21 cellular contexts compared by ENCODE assay signal in the genomic region with DNA sequence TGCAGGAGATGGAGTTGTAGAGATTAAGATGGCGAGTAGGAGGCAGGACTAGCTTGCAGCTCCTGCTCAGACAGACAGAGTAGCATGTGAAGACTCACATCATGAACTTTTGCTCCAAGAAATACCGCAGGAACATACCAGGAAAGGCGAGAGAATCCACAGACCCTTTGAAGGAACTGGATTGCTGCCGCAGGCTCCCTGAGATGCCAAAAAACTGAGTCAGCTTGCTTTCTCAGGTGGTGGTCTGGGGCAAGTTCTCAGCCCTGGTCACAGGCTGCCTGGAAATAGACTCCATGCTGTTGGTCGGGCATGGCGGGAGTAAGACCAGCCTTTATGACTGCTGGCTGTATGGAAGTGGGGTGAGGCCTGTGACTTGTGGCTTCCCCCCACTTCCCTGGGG.
DNase-seq lines count a peak whose midpoint lies in the region; TF ChIP-seq lines count a peak whose summit lies in the region.
"Had no signal": no experiment of that assay in that cellular context is flagged by ENCODE, and none has a peak within 500 bp of the region (broad histone marks: within the 10 kb centered on the region; RNA-seq: fewer than 3 reads in every experiment).

No MANE protein-coding gene starts in this region.

- H3K36me3 ChIP-seq in BLaER1 = no peaks in the 10 kb centered on the region
- H3K36me3 ChIP-seq in BE2C = no peaks in the 10 kb centered on the region
- H3K36me3 ChIP-seq: ascending aorta, stomach, transverse colon had no signal

- intact Hi-C loops in activated T-helper 2 cell treated with anti-CD3 and anti-CD28 coated beads, Interferon-gamma antibody, Interleukin-2, Interleukin-4, amounts not matched to agents 10 μg/mL and 5 μg/mL and 100 μg/mL, durations not matched to agents 14 hours and 24 hours and 36 hours (cut with micrococcal nuclease) = no loop called here

- H3K4me2 ChIP-seq in BLaER1 = peak overlapping the region; percentile 41

- H3K27ac Mint-ChIP-seq in activated T-helper 2 cell treated with anti-CD3 and anti-CD28 coated beads, Interferon-gamma antibody, Interleukin-2, Interleukin-4, amounts not matched to agents 10 μg/mL and 5 μg/mL and 100 μg/mL, durations not matched to agents 14 hours and 24 hours and 36 hours = no peak overlapping the region
- H3K27ac Mint-ChIP-seq: activated T-cell treated with anti-CD3 and anti-CD28 coated beads, Interleukin-2, amount 50 U/mL, for 72 hours; naive thymus-derived CD4-positive, alpha-beta T cell; T-cell had no signal

- H3K9me3 ChIP-seq in BLaER1 (no peaks in the 10 kb centered on the region), BE2C (no peaks in the 10 kb centered on the region)
- H3K9me3 ChIP-seq: transverse colon had no signal

- no peaks in the 10 kb centered on the region for H4K20me1 ChIP-seq in BLaER1

- no peak overlapping the region for H3K27ac ChIP-seq in BLaER1
- H3K27ac ChIP-seq: ascending aorta, stomach, transverse colon had no signal

- DNase-seq in LHCN-M2 (ENCODE audit: low read depth) = peak; percentile 41
- DNase-seq in astrocyte of the cerebellum (ENCODE audit: low read depth) = peak; percentile 90
- DNase-seq in islet precursor cell = peak; percentile 94
- DNase-seq in activated T-helper 2 cell treated with anti-CD3 and anti-CD28 coated beads, Interferon-gamma antibody, Interleukin-2, Interleukin-4, amounts not matched to agents 10 μg/mL and 5 μg/mL and 100 μg/mL, durations not matched to agents 14 hours and 24 hours and 36 hours (ENCODE audit: low spot score) = no peak
- no peak for DNase-seq in SIG-M5 treated with dmso at 0.1 percent for 504 hours (lab: John Stamatoyannopoulos, UW; ENCODE audit: unreplicated experiment)
- no peak for DNase-seq in NCI-H2227 treated with DMSO at 0.1 percent for 48 hours (lab: John Stamatoyannopoulos, UW)
- no peak for DNase-seq in BE2C
- DNase-seq: activated CD4-positive, alpha-beta T cell treated with anti-CD3 and anti-CD28 coated beads for 4 hours; activated naive CD4-positive, alpha-beta T cell treated with anti-CD3 and anti-CD28 coated beads, Interleukin-2, amount 50 U/mL, for 16 hours; activated T-cell treated with anti-CD3 and anti-CD28 coated beads, Interleukin-2, amount 50 U/mL, for 72 hours; glutamatergic neuron; left cardiac atrium; naive thymus-derived CD4-positive, alpha-beta T cell; NCI-H146; NCI-H2171 treated with DMSO at 0.1 percent for 48 hours; NCI-H69; stomach; T-cell; transverse colon had no signal

- H3K9me3 Mint-ChIP-seq in activated T-helper 2 cell treated with anti-CD3 and anti-CD28 coated beads, Interferon-gamma antibody, Interleukin-2, Interleukin-4, amounts not matched to agents 10 μg/mL and 5 μg/mL and 100 μg/mL, durations not matched to agents 14 hours and 24 hours and 36 hours = peaks cover 19% of the 10 kb centered on the region

- H3K27me3 ChIP-seq in BLaER1 = no peaks in the 10 kb centered on the region
- no peaks in the 10 kb centered on the region for H3K27me3 ChIP-seq in BE2C
- H3K27me3 ChIP-seq: ascending aorta, stomach, transverse colon had no signal

- no peak overlapping the region for H3K4me3 Mint-ChIP-seq in activated T-helper 2 cell treated with anti-CD3 and anti-CD28 coated beads, Interferon-gamma antibody, Interleukin-2, Interleukin-4, amounts not matched to agents 10 μg/mL and 5 μg/mL and 100 μg/mL, durations not matched to agents 14 hours and 24 hours and 36 hours (ENCODE audit: low read depth)
- H3K4me3 Mint-ChIP-seq: activated T-cell treated with anti-CD3 and anti-CD28 coated beads, Interleukin-2, amount 50 U/mL, for 72 hours; naive thymus-derived CD4-positive, alpha-beta T cell; T-cell had no signal

- H3K36me3 Mint-ChIP-seq in activated T-helper 2 cell treated with anti-CD3 and anti-CD28 coated beads, Interferon-gamma antibody, Interleukin-2, Interleukin-4, amounts not matched to agents 10 μg/mL and 5 μg/mL and 100 μg/mL, durations not matched to agents 14 hours and 24 hours and 36 hours (ENCODE audit: low read depth) = no peaks in the 10 kb centered on the region
- H3K36me3 Mint-ChIP-seq: naive thymus-derived CD4-positive, alpha-beta T cell; T-cell had no signal

- no peaks in the 10 kb centered on the region for H3K4me1 Mint-ChIP-seq in activated T-helper 2 cell treated with anti-CD3 and anti-CD28 coated beads, Interferon-gamma antibody, Interleukin-2, Interleukin-4, amounts not matched to agents 10 μg/mL and 5 μg/mL and 100 μg/mL, durations not matched to agents 14 hours and 24 hours and 36 hours (ENCODE audit: low read depth)
- H3K4me1 Mint-ChIP-seq: naive thymus-derived CD4-positive, alpha-beta T cell; T-cell had no signal

- H3K4me1 ChIP-seq in BLaER1 (peaks cover 10% of the 10 kb centered on the region), BE2C (no peaks in the 10 kb centered on the region)
- H3K4me1 ChIP-seq: ascending aorta, stomach, transverse colon had no signal

- TF ChIP-seq CTCF in astrocyte of the cerebellum (IDR thresholded peaks at IDR 0.05; ENCODE audit: low read depth, low read length, missing control alignments) (no peak), BE2C (IDR thresholded peaks at IDR 0.05; ENCODE audit: low read depth, low read length) (no peak)

- H3K4me3 ChIP-seq in BLaER1 (no peak overlapping the region), astrocyte of the cerebellum (ENCODE audit: low read depth, low read length) (no peak overlapping the region), BE2C (ENCODE audit: low read depth, low read length) (no peak overlapping the region)
- H3K4me3 ChIP-seq: ascending aorta, stomach, transverse colon had no signal

- H3K9ac ChIP-seq in BLaER1 = no peak overlapping the region

- in situ Hi-C loops in astrocyte of the cerebellum (cut with HindIII; ENCODE audit: low sequenced_read_pairs) = no loop called here

- H3K27me3 Mint-ChIP-seq in activated T-helper 2 cell treated with anti-CD3 and anti-CD28 coated beads, Interferon-gamma antibody, Interleukin-2, Interleukin-4, amounts not matched to agents 10 μg/mL and 5 μg/mL and 100 μg/mL, durations not matched to agents 14 hours and 24 hours and 36 hours (ENCODE audit: low read depth) = no peaks in the 10 kb centered on the region
- H3K27me3 Mint-ChIP-seq: naive thymus-derived CD4-positive, alpha-beta T cell; T-cell had no signal

Comparison
In these comparisons a context has a peak if more than half of its experiments do, and no peak if none do; other contexts are left out.
1. DNase-seq: peak in LHCN-M2 (single experiment), astrocyte of the cerebellum (single experiment) and islet precursor cell (single experiment); none in activated T-helper 2 cell treated with anti-CD3 and anti-CD28 coated beads, Interferon-gamma antibody, Interleukin-2, Interleukin-4, amounts not matched to agents 10 μg/mL and 5 μg/mL and 100 μg/mL, durations not matched to agents 14 hours and 24 hours and 36 hours (single experiment), SIG-M5 treated with dmso at 0.1 percent for 504 hours (single experiment), NCI-H2227 treated with DMSO at 0.1 percent for 48 hours (single experiment) and BE2C (single experiment).